9 cellular contexts compared by ENCODE assay signal in the genomic region with DNA sequence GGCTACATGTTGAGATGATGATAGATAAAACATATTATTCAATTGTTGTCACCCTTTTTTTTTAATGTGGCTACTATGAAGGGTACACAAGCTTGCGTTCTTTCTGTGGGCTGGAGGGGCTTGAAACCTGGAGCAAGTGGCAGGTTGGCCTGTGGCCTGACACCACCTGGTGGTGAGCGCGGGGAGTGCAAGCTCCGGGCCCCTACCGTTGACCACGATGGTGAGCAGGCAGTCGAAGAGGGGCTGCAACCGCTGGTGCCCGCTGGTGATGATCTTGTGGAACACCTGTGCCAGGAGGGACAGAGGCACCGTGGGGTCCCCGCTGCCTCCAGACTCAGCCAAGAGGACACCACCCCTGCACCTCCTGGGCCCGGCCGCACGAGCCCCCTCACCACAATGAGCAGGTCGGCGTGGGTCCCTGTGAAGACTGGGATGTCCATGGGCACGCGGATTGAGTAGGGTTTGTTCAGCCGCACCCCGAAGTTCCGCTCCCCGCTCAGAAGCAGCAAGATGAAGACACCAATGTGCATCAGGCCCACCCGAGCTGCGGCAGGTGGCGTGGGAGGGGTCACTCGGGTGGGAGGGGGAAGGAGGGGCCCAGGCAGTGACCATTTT. TPM values are rescaled to one million over a fixed set of nuclear protein-coding genes. Genes with fewer than 3 reads are reported as not detected.
A peak's percentile ranks its signal among the peaks of the same experiment; 100 is the strongest.
DNase-seq lines count a peak whose midpoint lies in the region; ATAC-seq and TF ChIP-seq lines count a peak whose summit lies in the region.
"Had no signal": no experiment of that assay in that cellular context is flagged by ENCODE, and none has a peak within 500 bp of the region (broad histone marks: within the 10 kb centered on the region; RNA-seq: fewer than 3 reads in every experiment).

No MANE protein-coding gene starts in this region.

- H3K9me2 ChIP-seq in hepatocyte (replicated peaks; ENCODE audit: insufficient read depth) = no peaks in the 10 kb centered on the region

- POLR2A ChIA-PET in GM10248 (lab: Yijun Ruan, JAX) = no interaction called here

- no peaks in the 10 kb centered on the region for H3K79me2 ChIP-seq in hepatocyte

- 41% methylated on average over 22 of the region's 26 CpGs for whole genome bisulfite sequencing in hepatocyte (ENCODE audit: low lambda C conversion rate, missing lambda C conversion rate)

- CTCF ChIA-PET in GM10248 (lab: Yijun Ruan, JAX) = interaction anchor here (0.6 to 16.9 kb wide), 36 partner anchors 11 to 312 kb away, joined by 3 to 390 read pairs (median 6); partner anchors contain the start of genes CDR2L, FDXR, HID1 and MIF4GD

- peaks cover 3% of the 10 kb centered on the region for H3K4me1 ChIP-seq in hepatocyte (ENCODE audit: insufficient read depth)

- no peaks in the 10 kb centered on the region for H3K36me3 ChIP-seq in hepatocyte (replicated peaks; ENCODE audit: insufficient read depth, low read depth)

- peak; percentile 86 for DNase-seq in GM10248 (ENCODE audit: extremely low spot score)
- DNase-seq in NCI-H1092 (lab: John Stamatoyannopoulos, UW) = peak; percentile 24
- DNase-seq in T1000 (lab: John Stamatoyannopoulos, UW) = peak; percentile 59
- DNase-seq in amygdala (lab: John Stamatoyannopoulos, UW) = peak in 37 of 56 donors; percentile 6 to 78 (median 23)
- DNase-seq in hepatocyte (ENCODE audit: low spot score) = peak; percentile 73
- peak; percentile 62 to 86 (median 73) for DNase-seq in stimulated activated CD4-positive, alpha-beta T cell treated with anti-CD3 and anti-CD28 coated beads, Interleukin-12 subunit alpha, Interleukin-12 subunit beta, amount 100 ng/mL, for 48 hours (ENCODE audit: low read depth in 2 of 3, low spot score in 1 of 3)

- no peak overlapping the region for H3K4me3 ChIP-seq in hepatocyte

- no peaks in the 10 kb centered on the region for H3K27me3 ChIP-seq in hepatocyte

- H2AFZ ChIP-seq in hepatocyte = no peak overlapping the region

- H4K20me1 ChIP-seq in hepatocyte (ENCODE audit: insufficient read depth, poor library complexity, severe bottlenecking) = no peaks in the 10 kb centered on the region

- H3K4me2 ChIP-seq in hepatocyte = no peak overlapping the region

- H3K9me3 ChIP-seq in hepatocyte (ENCODE audit: low read depth) = no peaks in the 10 kb centered on the region

- peak; percentile 92 for TF ChIP-seq CTCF in GM10248 (IDR thresholded peaks at IDR 0.05; ENCODE audit: control extremely low read depth, extremely low read depth, low read depth, missing control alignments)
- TF ChIP-seq CTCF in hepatocyte (IDR thresholded peaks at IDR 0.05; ENCODE audit: poor library complexity) = peak; percentile 77

- ATAC-seq in HG03354 (IDR thresholded peaks at IDR 0.05; ENCODE audit: poor library complexity, severe bottlenecking, unreplicated experiment) (no peak), GM18867 (IDR thresholded peaks at IDR 0.05; ENCODE audit: unreplicated experiment) (no peak)

- H3K27ac ChIP-seq in hepatocyte = no peak overlapping the region
- H3K27ac ChIP-seq: epithelial cell of prostate had no signal

RNA-seq across cellular contexts. Expression of gene HID1, which starts 14.5 kb away (rescaled TPM):
- 13.2 and 15.3 TPM in 2 replicates for total RNA-seq in hepatocyte
- polyA plus RNA-seq in hepatocyte = 43.4 and 55.5 TPM in 2 replicates

RNA-seq across cellular contexts. Expression of gene OTOP3, which starts 22.3 kb away (rescaled TPM):
- 0.43 and 0.60 TPM in 2 replicates for total RNA-seq in hepatocyte
- polyA plus RNA-seq in hepatocyte = not detected in 2 replicates

RNA-seq across cellular contexts. Expression of gene CDR2L, which starts 29.4 kb away (rescaled TPM):
- 12.8 and 16.4 TPM in 2 replicates for total RNA-seq in hepatocyte
- 14.6 and 17.0 TPM in 2 replicates for polyA plus RNA-seq in hepatocyte

RNA-seq across cellular contexts. Expression of gene OTOP2, which starts 34.0 kb away (rescaled TPM):
- total RNA-seq in hepatocyte = 0.16 and 1.1 TPM in 2 replicates
- polyA plus RNA-seq in hepatocyte = 0.19 TPM in 1 of 2 replicates, not detected in the other

RNA-seq across cellular contexts. Expression of gene USH1G, which starts 35.0 kb away (rescaled TPM):
- 0.48 and 1.6 TPM in 2 replicates for total RNA-seq in hepatocyte
- polyA plus RNA-seq in hepatocyte = 0.46 and 0.65 TPM in 2 replicates

Comparison
In these comparisons a context has a peak if more than half of its experiments do, and no peak if none do; other contexts are left out.
1. DNase-seq: peak in every context shown above with its lines; median percentile 86 in GM10248; 73 in hepatocyte; 73 in stimulated activated CD4-positive, alpha-beta T cell treated with anti-CD3 and anti-CD28 coated beads, Interleukin-12 subunit alpha, Interleukin-12 subunit beta, amount 100 ng/mL, for 48 hours; 59 in T1000; 24 in NCI-H1092; 23 in amygdala.